7 cellular contexts compared by ENCODE assay signal in genomic region chr12:106759526-106760183, GRCh38.
DNase-seq lines count a peak whose midpoint lies in the region; ATAC-seq lines count a peak whose summit lies in the region.

No MANE protein-coding gene starts in this region.

- ATAC-seq in GM19452 (IDR thresholded peaks at IDR 0.05; ENCODE audit: unreplicated experiment): peak; percentile 34
- ATAC-seq in HG03175 (IDR thresholded peaks at IDR 0.05; ENCODE audit: unreplicated experiment): peak; percentile 29
- ATAC-seq in stimulated activated memory B cell treated with anti-CD40 and anti-IgM and Interleukin-4, amounts not matched to agents 10 μg/mL and 1 μg/mL and 100 μg/mL, for 72 hours: no peak

- DNase-seq in ecto neural progenitor cell (ENCODE audit: low spot score) (peak; percentile 80), SHP77 (lab: John Stamatoyannopoulos, UW) (no peak), Kasumi-1 (lab: John Stamatoyannopoulos, UW) (no peak), hippocampal formation (lab: John Stamatoyannopoulos, UW) (no peak)

- H3K4me3 Mint-ChIP-seq in stimulated activated memory B cell treated with anti-CD40 and anti-IgM and Interleukin-4, amounts not matched to agents 10 μg/mL and 1 μg/mL and 100 μg/mL, for 72 hours: peak overlapping the region; percentile 75

- H3K27me3 Mint-ChIP-seq in stimulated activated memory B cell treated with anti-CD40 and anti-IgM and Interleukin-4, amounts not matched to agents 10 μg/mL and 1 μg/mL and 100 μg/mL, for 72 hours: peaks cover 4% of the 10 kb centered on the region

- no peaks in the 10 kb centered on the region for H3K9me3 Mint-ChIP-seq in stimulated activated memory B cell treated with anti-CD40 and anti-IgM and Interleukin-4, amounts not matched to agents 10 μg/mL and 1 μg/mL and 100 μg/mL, for 72 hours

- H3K27ac Mint-ChIP-seq in stimulated activated memory B cell treated with anti-CD40 and anti-IgM and Interleukin-4, amounts not matched to agents 10 μg/mL and 1 μg/mL and 100 μg/mL, for 72 hours: peak overlapping the region; percentile 93

- H3K36me3 Mint-ChIP-seq in stimulated activated memory B cell treated with anti-CD40 and anti-IgM and Interleukin-4, amounts not matched to agents 10 μg/mL and 1 μg/mL and 100 μg/mL, for 72 hours: no peaks in the 10 kb centered on the region

- H3K4me1 Mint-ChIP-seq in stimulated activated memory B cell treated with anti-CD40 and anti-IgM and Interleukin-4, amounts not matched to agents 10 μg/mL and 1 μg/mL and 100 μg/mL, for 72 hours: peaks cover 34% of the 10 kb centered on the region
